In genomic region chr3:153182894-153183293, GRCh38 we compare ENCODE assay signal across 22 cellular contexts.
"Had no signal": no experiment of that assay in that cellular context is flagged by ENCODE, and none has a peak within 500 bp of the region (broad histone marks: within the 10 kb centered on the region; RNA-seq: fewer than 3 reads in every experiment).

No MANE protein-coding gene starts in this region.

- ATAC-seq: body of pancreas; effector memory CD8-positive, alpha-beta T cell; esophagus mucosa; pancreas; psoas muscle; stimulated activated memory B cell treated with anti-CD40 and anti-IgM and Interleukin-4, amounts not matched to agents 10 μg/mL and 1 μg/mL and 100 μg/mL, for 72 hours had no signal

- H3K4me1 ChIP-seq: body of pancreas, left ventricle myocardium inferior, pancreas, psoas muscle, right atrium auricular region, vagina had no signal

- H3K9me3 ChIP-seq: body of pancreas, left ventricle myocardium inferior, pancreas, psoas muscle, right atrium auricular region, thoracic aorta, vagina had no signal

- H3K27ac ChIP-seq: body of pancreas, cardiac muscle cell, left ventricle myocardium inferior, pancreas, psoas muscle, right atrium auricular region, thoracic aorta, vagina had no signal

- DNase-seq: activated CD4-positive, alpha-beta T cell treated with anti-CD3 and anti-CD28 coated beads for 4 hours; activated CD4-positive, alpha-beta T cell treated with anti-CD3 and anti-CD28 coated beads, Interleukin-2, amount 50 U/mL, for 48 hours; activated CD4-positive, CD25-positive, alpha-beta regulatory T cell; activated CD8-positive, alpha-beta memory T cell treated with anti-CD3 and anti-CD28 coated beads, Interleukin-2, amount 50 U/mL, for 48 hours; activated effector memory CD4-positive, alpha-beta T cell treated with Interleukin-2 at 50 U/mL for 16 hours; activated naive CD4-positive, alpha-beta T cell treated with anti-CD3 and anti-CD28 coated beads for 36 hours; activated naive CD8-positive, alpha-beta T cell treated with anti-CD3 and anti-CD28 coated beads, Interleukin-2, amount 10 ng/mL, durations not matched to agents 7 days and 5 days; activated T-cell treated with anti-CD3 and anti-CD28 coated beads, Interleukin-2, amount 50 U/mL, for 48 hours; body of pancreas; effector memory CD8-positive, alpha-beta T cell; hippocampal formation; left ventricle myocardium inferior; pancreas; psoas muscle; stimulated activated CD4-positive, alpha-beta T cell treated with anti-CD3 and anti-CD28 coated beads, Interleukin-2, amount 100 ng/mL, for 24 hours; T1000 had no signal

- H3K36me3 ChIP-seq: cardiac muscle cell, left ventricle myocardium inferior, pancreas, right atrium auricular region, thoracic aorta, vagina had no signal

- H3K4me3 ChIP-seq: body of pancreas, cardiac muscle cell, left ventricle myocardium inferior, pancreas, psoas muscle, right atrium auricular region, thoracic aorta, vagina had no signal

- H3K27me3 ChIP-seq: body of pancreas, cardiac muscle cell, pancreas, right atrium auricular region, vagina had no signal
